Comparison of ENCODE assay signal across 9 cellular contexts in the genomic region with DNA sequence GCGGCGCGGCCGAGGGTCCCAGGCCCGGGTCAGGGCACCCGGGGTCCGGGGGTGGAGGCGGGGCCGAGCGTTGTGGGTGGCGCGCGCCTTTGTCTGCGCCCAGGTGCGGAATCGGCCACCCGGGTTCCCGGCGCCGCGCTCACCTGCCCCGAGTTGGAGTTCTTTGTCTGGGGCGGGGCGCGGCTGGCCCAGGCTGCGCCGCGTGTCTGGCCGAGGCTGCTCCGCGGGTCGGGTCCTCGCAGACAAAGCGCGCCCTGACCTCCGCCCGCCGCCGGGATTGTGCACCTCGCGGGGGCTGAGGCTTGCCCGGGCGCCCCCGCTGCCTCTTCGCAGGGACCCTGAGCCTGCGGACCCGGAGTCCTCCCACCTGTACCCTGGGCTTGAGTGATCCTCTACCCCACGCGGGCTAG. TPM values are rescaled to one million over a fixed set of nuclear protein-coding genes. Genes with fewer than 3 reads are reported as not detected.
DNase-seq lines count a peak whose midpoint lies in the region; ATAC-seq and TF ChIP-seq lines count a peak whose summit lies in the region.
"Had no signal": no experiment of that assay in that cellular context is flagged by ENCODE, and none has a peak within 500 bp of the region (broad histone marks: within the 10 kb centered on the region; RNA-seq: fewer than 3 reads in every experiment).

No MANE protein-coding gene starts in this region.

- peaks cover 24% of the 10 kb centered on the region for H3K4me1 Mint-ChIP-seq in CD14-positive monocyte

- TF ChIP-seq CTCF in CD14-positive monocyte (IDR thresholded peaks at IDR 0.05) (no peak), HFF-Myc (IDR thresholded peaks at IDR 0.05; ENCODE audit: low read depth, low read length, missing control alignments) (no peak), prostate gland (IDR thresholded peaks at IDR 0.05) (no peak)

- H3K9me3 ChIP-seq in prostate gland = no peaks in the 10 kb centered on the region

- peaks cover 24 to 40% (median 34%) of the 10 kb centered on the region in 3 donors for H3K27me3 Mint-ChIP-seq in CD14-positive monocyte (ENCODE audit: low read depth in 3 of 3)

- peaks cover 4% of the 10 kb centered on the region for H3K4me1 ChIP-seq in prostate gland (replicated peaks)

- peaks cover 0 to 12% (median 0%) of the 10 kb centered on the region in 7 donors for H3K9me3 Mint-ChIP-seq in CD14-positive monocyte

- peak overlapping the region; percentile 58 to 62 for H3K4me3 Mint-ChIP-seq in CD14-positive monocyte

- H3K27ac ChIP-seq in prostate gland = no peak overlapping the region

- no peak for TF ChIP-seq POLR2A in prostate gland (IDR thresholded peaks at IDR 0.05)

- intact Hi-C loops in CD14-positive monocyte (cut with micrococcal nuclease) (no loop called here), prostate gland (cut with DNase I) (no loop called here)

- H3K27ac Mint-ChIP-seq in CD14-positive monocyte = no peak overlapping the region

- ATAC-seq in HG03095 (IDR thresholded peaks at IDR 0.05; ENCODE audit: unreplicated experiment) (no peak), HG02588 (IDR thresholded peaks at IDR 0.05; ENCODE audit: unreplicated experiment) (no peak)

- H3K4me3 ChIP-seq in HFF-Myc (replicated peaks; ENCODE audit: low read depth, low read length) = peak overlapping the region; percentile 96
- H3K4me3 ChIP-seq in prostate gland = peak overlapping the region; percentile 49 to 57

- peaks cover 15 to 19% of the 10 kb centered on the region in 2 donors for H3K36me3 Mint-ChIP-seq in CD14-positive monocyte

- DNase-seq in CD14-positive monocyte (ENCODE audit: low spot score) (no peak), HFF-Myc (ENCODE audit: extremely low read depth, low read depth) (no peak), germinal center (ENCODE audit: low spot score) (peak; percentile 38), prostate gland (ENCODE audit: low spot score) (no peak), retina (no peak)
- peak; percentile 33 to 40 for DNase-seq in activated CD4-positive, alpha-beta T cell treated with anti-CD3 and anti-CD28 coated beads, Interleukin-2, amount 50 U/mL, for 48 hours

- H3K36me3 ChIP-seq in prostate gland = no peaks in the 10 kb centered on the region

- no peaks in the 10 kb centered on the region for H3K27me3 ChIP-seq in prostate gland (replicated peaks; ENCODE audit: insufficient read depth)

- 0% methylated on average over 10 of the region's 49 CpGs for WGBS in prostate gland

RNA-seq across cellular contexts. Expression of a gene that starts 50.0 kb away (rescaled TPM):
- polyA plus RNA-seq in CD14-positive monocyte = not detected
- under 1 TPM in 1 of 2 donors, not detected in 1; 0.68 TPM for total RNA-seq in prostate gland
- total RNA-seq: LHCN-M2 had no signal

RNA-seq across cellular contexts. Expression of a gene that starts 58.1 kb away (rescaled TPM):
- not detected for polyA plus RNA-seq in CD14-positive monocyte
- total RNA-seq in prostate gland = 1 to 10 TPM in 1 of 2 donors, under 1 TPM in 1; 0.32 to 8.2 TPM
- total RNA-seq: LHCN-M2 had no signal

Comparison
In these comparisons a context has a peak if more than half of its experiments do, and no peak if none do; other contexts are left out.
1. DNase-seq: peak in activated CD4-positive, alpha-beta T cell treated with anti-CD3 and anti-CD28 coated beads, Interleukin-2, amount 50 U/mL, for 48 hours (2 of 2) and germinal center (single experiment); none in CD14-positive monocyte (single experiment), HFF-Myc (single experiment), prostate gland (single experiment) and retina (single experiment).